ENCODE assay signal across 8 cellular contexts in genomic region chr7:140397784-140398750, GRCh38. TPM values are rescaled to one million over a fixed set of nuclear protein-coding genes. Genes with fewer than 3 reads are reported as not detected.
A peak's percentile ranks its signal among the peaks of the same experiment; 100 is the strongest.
DNase-seq lines count a peak whose midpoint lies in the region; ATAC-seq and TF ChIP-seq lines count a peak whose summit lies in the region.

Gene SLC37A3, minus strand, starts transcription at chr7:140398530. Its CDS starts 16,004 bp downstream, at chr7:140382526.

- H3K4me3 ChIP-seq in GM08714 (ENCODE audit: low read length) (peak within 1 kb of the TSS; percentile 76), adrenal gland (peak within 1 kb of the TSS in 3 of 4 donors; percentile 79 to 97 (median 90)), heart left ventricle (peak within 1 kb of the TSS; percentile 70 to 100 (median 90)), upper lobe of left lung (peak within 1 kb of the TSS; percentile 85 to 99 (median 94))

- H3K4me1 ChIP-seq in adrenal gland (replicated peaks in 1 of 2): peaks cover 0 to 7% of the 10 kb centered on the region in 2 donors
- H3K4me1 ChIP-seq in heart left ventricle: peaks cover 0 to 24% (median 3%) of the 10 kb centered on the region in 12 donors
- peaks cover 7 to 17% (median 11%) of the 10 kb centered on the region in 4 donors for H3K4me1 ChIP-seq in upper lobe of left lung

- POLR2A ChIA-PET in HEK293T (lab: Yijun Ruan, JAX): interaction anchor here (0.7 to 1.5 kb wide), 4 partner anchors 9 to 81 kb away, joined by 3 read pairs; partner anchors contain the start of gene MKRN1

- 0 to 2% (median 2%) methylated on average over 17 to 65 of the region's 66 CpGs for WGBS in adrenal gland, 4 donors
- WGBS in heart left ventricle, 4 donors: 0 to 2% (median 1%) methylated on average over 48 to 66 of the region's 66 CpGs
- 2% methylated on average over 28 to 38 of the region's 66 CpGs for WGBS in upper lobe of left lung, 2 donors

- TF ChIP-seq CTCF in adrenal gland (IDR thresholded peaks at IDR 0.05): peak in 2 of 6 experiments; percentile 27 to 51
- peak in 4 of 12 donors; percentile 14 to 32 (median 24) for TF ChIP-seq CTCF in heart left ventricle (IDR thresholded peaks at IDR 0.05)
- peak in 5 of 6 experiments; percentile 10 to 59 (median 53) for TF ChIP-seq CTCF in upper lobe of left lung (IDR thresholded peaks at IDR 0.05)

- CTCF ChIA-PET in HEK293T (lab: Yijun Ruan, JAX): interaction anchor here (0.6 kb wide), 2 partner anchors 165 to 277 kb away, joined by 3 read pairs; no protein-coding TSS in a partner anchor

- H3K9me3 ChIP-seq in adrenal gland (replicated peaks in 1 of 3): no peaks in the 10 kb centered on the region
- no peaks in the 10 kb centered on the region for H3K9me3 ChIP-seq in heart left ventricle
- H3K9me3 ChIP-seq in upper lobe of left lung: no peaks in the 10 kb centered on the region

- intact Hi-C loops in adrenal gland (cut with DNase I) (no loop called here), heart left ventricle (cut with DNase I) (no loop called here), posterior vena cava (cut with DNase I) (no loop called here)

- ATAC-seq in heart left ventricle (peak; percentile 88 to 99 (median 98)), upper lobe of left lung (ENCODE audit: low FRiP score in 2 of 2) (peak; percentile 92 to 98)

- TF ChIP-seq POLR2A in adrenal gland (IDR thresholded peaks at IDR 0.05): peak; percentile 23 to 66
- peak in 1 of 2 donors; percentile 76 for TF ChIP-seq POLR2A in heart left ventricle (IDR thresholded peaks at IDR 0.05)
- peak in 3 of 4 donors; percentile 38 to 79 (median 41) for TF ChIP-seq POLR2A in upper lobe of left lung (IDR thresholded peaks at IDR 0.05)

- peak within 1 kb of the TSS in 4 of 5 donors; percentile 51 to 88 (median 78) for H3K27ac ChIP-seq in adrenal gland
- H3K27ac ChIP-seq in heart left ventricle: peak within 1 kb of the TSS in 11 of 12 donors; percentile 59 to 92 (median 84)
- peak within 1 kb of the TSS; percentile 92 to 96 (median 93) for H3K27ac ChIP-seq in upper lobe of left lung

- H3K36me3 ChIP-seq in adrenal gland (replicated peaks in 1 of 2) (no peaks in the 10 kb centered on the region), heart left ventricle (no peaks in the 10 kb centered on the region), upper lobe of left lung (no peaks in the 10 kb centered on the region)

- TF ChIP-seq EP300 in upper lobe of left lung (IDR thresholded peaks at IDR 0.05): no peak

- no peaks in the 10 kb centered on the region for H3K27me3 ChIP-seq in adrenal gland
- peaks cover 0 to 28% (median 3%) of the 10 kb centered on the region in 9 donors for H3K27me3 ChIP-seq in heart left ventricle
- no peaks in the 10 kb centered on the region for H3K27me3 ChIP-seq in upper lobe of left lung

- DNase-seq in HEK293T (ENCODE audit: extremely low spot score) (peak; percentile 99), NCI-H1048 (lab: John Stamatoyannopoulos, UW) (peak; percentile 21), T-helper 1 cell (peak; percentile 68 to 83 (median 81)), adrenal gland (peak; percentile 76 to 90 (median 85)), heart left ventricle (peak; percentile 87 to 94 (median 89)), posterior vena cava (ENCODE audit: low spot score) (peak; percentile 95), upper lobe of left lung (peak; percentile 90 to 98)

TF ChIP-seq in HEK293T, 16 proteins besides CTCF, POLR2A, EP300 and RAD21:
- TF ChIP-seq PKNOX1 (IDR thresholded peaks at IDR 0.05) (peak; percentile 68), CTBP1 (IDR thresholded peaks at IDR 0.05; ENCODE audit: borderline replicate concordance) (peak; percentile 4; the same call in 1 of the 2 replicates), ELF4 (IDR thresholded peaks at IDR 0.05) (peak; percentile 59), ARNT (IDR thresholded peaks at IDR 0.05) (no peak), ZNF384 (IDR thresholded peaks at IDR 0.05) (peak; percentile 93), SP1 (IDR thresholded peaks at IDR 0.05) (no peak), NFRKB (IDR thresholded peaks at IDR 0.05) (no peak)

RNA-seq across cellular contexts. Expression of gene SLC37A3, which starts in this region (rescaled TPM):
- 10 to 100 TPM; 20.6 to 31.6 (median 23.3) TPM for total RNA-seq in adrenal gland
- 10 to 100 TPM; 16.3 to 23.9 (median 20.8) TPM for polyA plus RNA-seq in adrenal gland
- 10 to 100 TPM in 5 of 9 donors, 1 to 10 TPM in 4; 6.5 to 16.1 (median 10.0) TPM for total RNA-seq in heart left ventricle
- polyA plus RNA-seq in heart left ventricle: 1 to 10 TPM; 6.8 to 9.5 TPM
- total RNA-seq in posterior vena cava: 10 to 100 TPM; 50.7 to 59.0 TPM
- 10 to 100 TPM; 28.5 to 71.7 (median 39.0) TPM for total RNA-seq in upper lobe of left lung

Comparison
In these comparisons a context has a peak if more than half of its experiments do, and no peak if none do; other contexts are left out.
1. Peak in every context shown above with its lines: DNase-seq, ATAC-seq, H3K4me3 ChIP-seq and H3K27ac ChIP-seq.
2. DNase-seq: peak in every context shown above with its lines; median percentile 99 in HEK293T; 95 in posterior vena cava; 94 in upper lobe of left lung; 89 in heart left ventricle; 85 in adrenal gland; 81 in T-helper 1 cell; 21 in NCI-H1048.